ENCODE assay signal across 8 cellular contexts in the genomic region with DNA sequence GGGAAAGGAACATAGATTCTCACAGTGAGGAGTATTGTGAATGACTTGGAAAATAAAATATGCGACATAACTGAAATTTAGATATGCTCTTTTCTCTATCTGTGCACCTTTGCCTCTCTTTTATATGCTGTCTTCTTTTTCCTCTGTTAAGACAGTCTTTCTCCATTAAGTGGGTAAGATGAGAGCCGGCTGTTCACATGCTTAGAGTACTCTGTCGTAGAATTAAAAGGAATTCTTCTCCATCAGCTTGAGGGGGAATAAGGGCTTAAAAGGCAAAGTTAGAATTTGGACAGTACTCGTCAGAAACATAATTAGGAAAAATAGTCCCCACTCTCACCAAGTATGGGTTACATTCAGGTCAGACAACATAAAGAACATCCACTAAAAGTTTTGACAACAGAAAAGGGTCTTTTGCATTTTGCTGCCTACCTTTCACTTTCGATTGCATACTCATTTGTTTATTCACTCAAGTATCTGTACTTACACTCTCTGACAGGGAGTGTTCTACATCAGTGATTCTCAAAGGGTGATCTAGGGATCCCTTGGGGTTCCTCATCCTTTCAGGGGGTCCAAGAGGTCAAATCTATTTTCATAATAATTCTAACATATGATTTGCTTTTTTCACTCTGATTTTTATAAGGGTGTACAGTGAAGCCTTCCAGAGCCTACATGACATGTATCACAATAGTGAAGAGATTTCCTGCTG. TPM values are rescaled to one million over a fixed set of nuclear protein-coding genes. Genes with fewer than 3 reads are reported as not detected.
DNase-seq lines count a peak whose midpoint lies in the region; ATAC-seq and TF ChIP-seq lines count a peak whose summit lies in the region.

No MANE protein-coding gene starts in this region.

- H3K36me3 Mint-ChIP-seq in immature natural killer cell = peaks cover 7 to 12% (median 10%) of the 10 kb centered on the region in 3 donors

- H3K4me1 Mint-ChIP-seq in immature natural killer cell = peaks cover 49 to 71% of the 10 kb centered on the region in 2 donors

- H3K4me3 Mint-ChIP-seq in immature natural killer cell = peak overlapping the region; percentile 67 to 92 (median 79)

- H3K27ac Mint-ChIP-seq in immature natural killer cell = peak overlapping the region; percentile 81 to 97 (median 93)

- ATAC-seq in GM18499 (IDR thresholded peaks at IDR 0.05; ENCODE audit: insufficient read depth, unreplicated experiment) (peak; percentile 92), GM21515 (IDR thresholded peaks at IDR 0.05; ENCODE audit: unreplicated experiment) (peak; percentile 91), HG03575 (IDR thresholded peaks at IDR 0.05; ENCODE audit: extremely low read depth, insufficient number of reproducible peaks, low FRiP score, unreplicated experiment) (peak; percentile 94)

- POLR2A ChIA-PET in HEK293T (lab: Yijun Ruan, JAX) = no interaction called here

- CTCF ChIA-PET in HEK293T (lab: Yijun Ruan, JAX) = no interaction called here

- DNase-seq in immature natural killer cell (peak in 2 of 3 donors; percentile 22 to 35), iPS-NIHi7 (ENCODE audit: extremely low spot score) (no peak), NCI-H446 treated with DMSO at 0.1 percent for 48 hours (lab: John Stamatoyannopoulos, UW) (no peak), HuH-7 (ENCODE audit: low spot score) (no peak), HEK293T (ENCODE audit: extremely low spot score) (no peak)

- H3K9me3 Mint-ChIP-seq in immature natural killer cell = peaks cover 0 to 4% (median 0%) of the 10 kb centered on the region in 6 donors

- no peaks in the 10 kb centered on the region for H3K27me3 Mint-ChIP-seq in immature natural killer cell (ENCODE audit: low read depth in 3 of 3)

TF ChIP-seq in HEK293T, 16 proteins besides CTCF, POLR2A, EP300 and RAD21:
- no peak for TF ChIP-seq ELF4 (IDR thresholded peaks at IDR 0.05)
- TF ChIP-seq BHLHE40 (IDR thresholded peaks at IDR 0.05; ENCODE audit: borderline replicate concordance) = no peak
- no peak for TF ChIP-seq SUZ12 (IDR thresholded peaks at IDR 0.05)
- TF ChIP-seq FOXM1 (IDR thresholded peaks at IDR 0.05; ENCODE audit: borderline replicate concordance) = no peak
- no peak for TF ChIP-seq L3MBTL2 (conservative IDR thresholded peaks at IDR 0.05)
- TF ChIP-seq TARDBP (IDR thresholded peaks at IDR 0.05) = no peak
- no peak for TF ChIP-seq NFRKB (IDR thresholded peaks at IDR 0.05)
- no peak for TF ChIP-seq ARNT (IDR thresholded peaks at IDR 0.05)
- TF ChIP-seq HDGF (IDR thresholded peaks at IDR 0.05; ENCODE audit: borderline replicate concordance) = no peak
- no peak for TF ChIP-seq ZNF384 (IDR thresholded peaks at IDR 0.05)
- TF ChIP-seq FOXA1 (IDR thresholded peaks at IDR 0.05) = no peak
- TF ChIP-seq LEF1 (IDR thresholded peaks at IDR 0.05; ENCODE audit: borderline replicate concordance) = no peak
- no peak for TF ChIP-seq CTBP1 (IDR thresholded peaks at IDR 0.05; ENCODE audit: borderline replicate concordance)
- TF ChIP-seq, protein P1, sequence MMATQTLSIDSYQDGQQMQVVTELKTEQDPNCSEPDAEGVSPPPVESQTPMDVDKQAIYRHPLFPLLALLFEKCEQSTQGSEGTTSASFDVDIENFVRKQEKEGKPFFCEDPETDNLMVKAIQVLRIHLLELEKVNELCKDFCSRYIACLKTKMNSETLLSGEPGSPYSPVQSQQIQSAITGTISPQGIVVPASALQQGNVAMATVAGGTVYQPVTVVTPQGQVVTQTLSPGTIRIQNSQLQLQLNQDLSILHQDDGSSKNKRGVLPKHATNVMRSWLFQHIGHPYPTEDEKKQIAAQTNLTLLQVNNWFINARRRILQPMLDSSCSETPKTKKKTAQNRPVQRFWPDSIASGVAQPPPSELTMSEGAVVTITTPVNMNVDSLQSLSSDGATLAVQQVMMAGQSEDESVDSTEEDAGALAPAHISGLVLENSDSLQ (IDR thresholded peaks at IDR 0.05) = no peak
- TF ChIP-seq SP1 (IDR thresholded peaks at IDR 0.05) = no peak
- TF ChIP-seq FOXK2 (IDR thresholded peaks at IDR 0.05) = no peak

RNA-seq across cellular contexts. Expression of a gene that starts 48.0 kb away (rescaled TPM):
- 100 to 1,000 TPM; 107 to 168 (median 150) TPM for polyA plus RNA-seq in immature natural killer cell

Comparison
In these comparisons a context has a peak if more than half of its experiments do, and no peak if none do; other contexts are left out.
1. DNase-seq: peak in immature natural killer cell (2 of 3); none in iPS-NIHi7 (single experiment), NCI-H446 treated with DMSO at 0.1 percent for 48 hours (single experiment), HuH-7 (single experiment) and HEK293T (single experiment).
2. Peak in every context shown above with its lines, with median percentiles within 50 percentile points of each other: ATAC-seq.